In genomic region chr9:123441769-123442168, GRCh38 we compare ENCODE assay signal across 31 cellular contexts.
"Had no signal": no experiment of that assay in that cellular context is flagged by ENCODE, and none has a peak within 500 bp of the region (broad histone marks: within the 10 kb centered on the region; RNA-seq: fewer than 3 reads in every experiment).

No MANE protein-coding gene starts in this region.

- H3K9me3 ChIP-seq: adrenal gland, ascending aorta, body of pancreas, breast epithelium had no signal

- H3K27ac ChIP-seq: adrenal gland, ascending aorta, body of pancreas, brain microvascular endothelial cell, breast epithelium, cardiac muscle cell had no signal

- H3K27me3 ChIP-seq: adrenal gland, ascending aorta, body of pancreas, brain microvascular endothelial cell, breast epithelium, cardiac muscle cell had no signal

- FAIRE-seq: astrocyte, bronchial epithelial cell had no signal

- H3K36me3 ChIP-seq: adrenal gland, brain microvascular endothelial cell, breast epithelium, cardiac muscle cell had no signal

- H3K4me3 ChIP-seq: adrenal gland, ascending aorta, body of pancreas, breast epithelium, cardiac muscle cell had no signal

- H3K4me1 ChIP-seq: adrenal gland, ascending aorta, body of pancreas, breast epithelium had no signal

- DNase-seq: activated effector memory CD4-positive, alpha-beta T cell treated with Interleukin-2 at 50 U/mL for 16 hours; activated gamma-delta T cell; activated gamma-delta T cell treated with Interleukin-2 at 50 U/mL for 16 hours; activated naive CD4-positive, alpha-beta T cell; activated naive CD4-positive, alpha-beta T cell treated with anti-CD3 and anti-CD28 coated beads for 36 hours; activated naive CD4-positive, alpha-beta T cell treated with anti-CD3 and anti-CD28 coated beads, Interleukin-2, amount 10 ng/mL, durations not matched to agents 7 days and 5 days; activated naive CD4-positive, alpha-beta T cell treated with anti-CD3 and anti-CD28 coated beads, Interleukin-2, amount 50 U/mL, for 16 hours; activated naive CD4-positive, alpha-beta T cell treated with Interleukin-2 at 50 U/mL for 16 hours; activated naive CD8-positive, alpha-beta T cell treated with anti-CD3 and anti-CD28 coated beads for 36 hours; activated naive CD8-positive, alpha-beta T cell treated with anti-CD3 and anti-CD28 coated beads, Interleukin-2, amount 10 ng/mL, durations not matched to agents 7 days and 5 days; activated naive CD8-positive, alpha-beta T cell treated with anti-CD3 and anti-CD28 coated beads, Interleukin-2, amount 50 U/mL, for 24 hours; activated T-cell treated with anti-CD3 and anti-CD28 coated beads, Interleukin-2, amount 50 U/mL, for 24 hours; activated T-cell treated with anti-CD3 and anti-CD28 coated beads, Interleukin-2, amount 50 U/mL, for 4 hours; activated T-cell treated with anti-CD3 and anti-CD28 coated beads, Interleukin-2, amount 50 U/mL, for 48 hours; activated T-cell treated with anti-CD3 and anti-CD28 coated beads, Interleukin-2, amount 50 U/mL, for 72 hours; amniotic stem cell; amygdala; anterior cingulate cortex; body of pancreas; brain microvascular endothelial cell; caudate nucleus; central memory CD4-positive, alpha-beta T cell; cerebellar nuclear complex had no signal

- ATAC-seq: activated naive CD4-positive, alpha-beta T cell treated with anti-CD3 and anti-CD28 coated beads, Interleukin-2, amount 50 U/mL, for 72 hours; activated naive CD8-positive, alpha-beta T cell treated with anti-CD3 and anti-CD28 coated beads, Interleukin-2, amount 50 U/mL, for 24 hours; activated T-cell treated with anti-CD3 and anti-CD28 coated beads, Interleukin-2, amount 50 U/mL, for 4 hours; activated T-cell treated with anti-CD3 and anti-CD28 coated beads, Interleukin-2, amount 50 U/mL, for 72 hours; activated T-helper 17 cell treated with anti-CD3 and anti-CD28 coated beads, Interleukin-2, amount 50 U/mL, for 72 hours; body of pancreas had no signal
